8 cellular contexts compared by ENCODE assay signal in the genomic region with DNA sequence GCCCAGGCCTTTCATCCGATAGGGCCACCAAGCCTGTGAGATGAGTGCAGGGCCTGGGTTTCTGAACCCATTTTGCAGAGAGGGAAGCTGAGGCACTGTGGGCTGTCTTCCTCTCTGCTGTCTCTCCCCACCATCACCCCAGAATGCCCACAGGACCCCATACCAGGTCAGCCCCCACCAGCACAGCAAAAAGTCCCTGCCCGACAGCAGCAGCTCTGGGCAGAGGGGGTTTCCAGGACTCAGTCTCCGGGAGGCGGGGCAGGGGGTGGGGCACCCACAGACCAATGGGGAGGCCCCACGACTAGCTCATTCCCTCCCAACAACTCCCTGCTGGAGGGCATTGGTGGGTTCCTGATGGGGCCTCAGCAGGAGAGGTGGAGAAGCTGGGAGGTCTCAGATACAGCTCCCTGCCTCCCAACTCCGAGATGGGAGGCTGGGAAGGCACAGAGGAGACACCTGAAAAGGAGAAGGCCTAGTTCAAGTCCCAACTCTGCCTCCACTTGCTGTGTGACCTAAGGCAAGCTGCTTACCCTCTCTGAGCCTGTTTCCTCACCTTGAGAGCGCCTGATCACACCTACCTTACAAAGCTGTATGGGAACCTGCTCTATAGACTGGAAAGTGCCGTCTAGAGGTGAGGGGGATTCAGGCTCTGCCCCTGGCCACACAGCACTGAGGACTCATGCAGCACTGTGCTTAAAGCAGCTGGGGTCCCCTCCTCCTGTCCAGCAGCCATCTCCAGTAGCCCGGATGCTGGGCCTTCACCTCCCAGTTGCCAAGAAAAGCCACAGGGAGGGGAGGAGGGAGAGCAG. TPM values are rescaled to one million over a fixed set of nuclear protein-coding genes. Genes with fewer than 3 reads are reported as not detected.
A peak's percentile ranks its signal among the peaks of the same experiment; 100 is the strongest.
DNase-seq lines count a peak whose midpoint lies in the region; ATAC-seq and TF ChIP-seq lines count a peak whose summit lies in the region.

No MANE protein-coding gene starts in this region.

- H3F3A ChIP-seq in DOHH2 (ENCODE audit: control insufficient read depth, insufficient read depth): 0 out of 2 replicates have a peak, but pooled peaks cover 10% of the 10 kb centered on the region

- intact Hi-C loops in upper lobe of right lung (cut with DNase I): no loop called here

- H3K9me3 ChIP-seq in DOHH2 (ENCODE audit: control insufficient read depth, insufficient read depth, low read length) (no peaks in the 10 kb centered on the region), upper lobe of right lung (no peaks in the 10 kb centered on the region)

- no peaks in the 10 kb centered on the region for H3K79me2 ChIP-seq in DOHH2 (ENCODE audit: control insufficient read depth, low read length)

- no peak for ATAC-seq in upper lobe of right lung

- H3K4me1 Mint-ChIP-seq in neural crest cell (peaks cover 17% of the 10 kb centered on the region), mesothelial cell of epicardium (peaks cover 19% of the 10 kb centered on the region)

- peak overlapping the region; percentile 50 for H3K4me2 ChIP-seq in DOHH2 (ENCODE audit: low read length)

- H3K9me3 Mint-ChIP-seq in neural crest cell: no peaks in the 10 kb centered on the region
- no peaks in the 10 kb centered on the region for H3K9me3 Mint-ChIP-seq in mesothelial cell of epicardium

- H3K4me3 Mint-ChIP-seq in neural crest cell (peak overlapping the region; percentile 34), mesothelial cell of epicardium (no peak overlapping the region)

- H3K27me3 ChIP-seq in DOHH2 (ENCODE audit: control insufficient read depth, low read length): peaks cover 26% of the 10 kb centered on the region
- peaks cover 6% of the 10 kb centered on the region for H3K27me3 ChIP-seq in upper lobe of right lung

- no peak overlapping the region for H3K27ac ChIP-seq in DOHH2 (ENCODE audit: low read depth, low read length)
- peak overlapping the region; percentile 78 for H3K27ac ChIP-seq in upper lobe of right lung

- no peaks in the 10 kb centered on the region for H4K20me1 ChIP-seq in DOHH2 (ENCODE audit: control insufficient read depth, insufficient read depth, low read depth, low read length)

- peak; percentile 20 to 49 (median 44) for DNase-seq in activated CD4-positive, CD25-positive, alpha-beta regulatory T cell (lab: John Stamatoyannopoulos, UW)
- DNase-seq in choroid plexus epithelial cell (ENCODE audit: low read depth) (peak; percentile 32), neural crest cell (ENCODE audit: low read depth, low spot score) (no peak), upper lobe of right lung (peak; percentile 71), retina (no peak), NCI-H1417 (lab: John Stamatoyannopoulos, UW) (no peak), mesothelial cell of epicardium (ENCODE audit: low spot score in 2 of 2, unreplicated experiment in 2 of 2) (no peak)

- TF ChIP-seq CTCF in DOHH2 (IDR thresholded peaks at IDR 0.05; ENCODE audit: low read depth, low read length, poor library complexity, severe bottlenecking) (no peak), choroid plexus epithelial cell (conservative IDR thresholded peaks at IDR 0.05; ENCODE audit: low read depth, low read length) (no peak), neural crest cell (conservative IDR thresholded peaks at IDR 0.05) (no peak), upper lobe of right lung (IDR thresholded peaks at IDR 0.05) (no peak), mesothelial cell of epicardium (IDR thresholded peaks at IDR 0.05; ENCODE audit: unreplicated experiment) (no peak)

- peak overlapping the region; percentile 16; the same call in 1 of the 2 replicates for H3K4me3 ChIP-seq in DOHH2 (ENCODE audit: low read length)
- no peak overlapping the region for H3K4me3 ChIP-seq in choroid plexus epithelial cell (ENCODE audit: low read depth, low read length)
- no peak overlapping the region for H3K4me3 ChIP-seq in upper lobe of right lung

- H3K36me3 Mint-ChIP-seq in neural crest cell (ENCODE audit: low read depth) (no peaks in the 10 kb centered on the region), mesothelial cell of epicardium (no peaks in the 10 kb centered on the region)

- H3K27me3 Mint-ChIP-seq in neural crest cell (ENCODE audit: low read depth): peaks cover 34% of the 10 kb centered on the region
- peaks cover 11% of the 10 kb centered on the region for H3K27me3 Mint-ChIP-seq in mesothelial cell of epicardium (ENCODE audit: low read depth)

- H3K4me1 ChIP-seq in DOHH2 (ENCODE audit: control insufficient read depth, low read length) (peaks cover 53% of the 10 kb centered on the region), upper lobe of right lung (peaks cover 63% of the 10 kb centered on the region)

- H3K36me3 ChIP-seq in DOHH2 (ENCODE audit: control insufficient read depth, low read length) (no peaks in the 10 kb centered on the region), upper lobe of right lung (no peaks in the 10 kb centered on the region)

- no peak overlapping the region for H3K27ac Mint-ChIP-seq in neural crest cell (ENCODE audit: unreplicated experiment)
- H3K27ac Mint-ChIP-seq in mesothelial cell of epicardium: no peak overlapping the region

- H3K9me2 ChIP-seq in DOHH2 (replicated peaks; ENCODE audit: control insufficient read depth, low read length): no peaks in the 10 kb centered on the region

RNA-seq across cellular contexts. Expression of a gene that starts 3.5 kb away (rescaled TPM):
- total RNA-seq in neural crest cell (2.3 and 2.4 TPM in 2 replicates), upper lobe of right lung (62.7 TPM), mesothelial cell of epicardium (10.7 to 13.2 TPM (median 11.0 TPM) in 3 replicates)

RNA-seq across cellular contexts. Expression of a gene that starts 51.9 kb away (rescaled TPM):
- not detected in 2 replicates for total RNA-seq in neural crest cell
- total RNA-seq in upper lobe of right lung: 0.84 TPM
- 0.49 TPM in 1 of 3 replicates, not detected in the others for total RNA-seq in mesothelial cell of epicardium

Comparison
In these comparisons a context has a peak if more than half of its experiments do, and no peak if none do; other contexts are left out.
1. DNase-seq: peak in activated CD4-positive, CD25-positive, alpha-beta regulatory T cell (4 of 4), choroid plexus epithelial cell (single experiment) and upper lobe of right lung (single experiment); none in neural crest cell (single experiment), retina (single experiment), NCI-H1417 (0 of 3) and mesothelial cell of epicardium (0 of 2).